ENCODE assay signal across 1 cellular context in the genomic region with DNA sequence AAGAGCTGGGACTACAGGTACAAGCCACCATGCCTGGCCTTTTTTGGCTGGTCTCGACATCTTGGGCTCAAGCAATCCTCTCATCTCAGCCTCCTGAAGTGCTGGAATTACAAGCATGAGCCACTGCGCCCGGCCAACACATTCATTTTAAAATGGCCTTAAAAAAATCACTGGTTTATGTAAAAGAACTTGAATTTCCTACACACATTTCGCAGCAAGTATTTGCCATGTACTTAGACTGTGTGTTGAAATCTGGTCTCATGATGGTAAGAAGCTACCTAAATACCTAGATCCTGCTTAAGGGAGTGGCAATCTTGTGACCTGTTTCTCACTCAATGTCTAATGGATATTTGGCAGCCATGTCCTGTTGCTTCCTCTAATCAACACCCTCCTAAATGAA.
TF ChIP-seq lines count a peak whose summit lies in the region.

No MANE protein-coding gene starts in this region.

TF ChIP-seq in HepG2, 621 proteins besides CTCF, POLR2A, EP300 and RAD21:
- TF ChIP-seq, protein P1, sequence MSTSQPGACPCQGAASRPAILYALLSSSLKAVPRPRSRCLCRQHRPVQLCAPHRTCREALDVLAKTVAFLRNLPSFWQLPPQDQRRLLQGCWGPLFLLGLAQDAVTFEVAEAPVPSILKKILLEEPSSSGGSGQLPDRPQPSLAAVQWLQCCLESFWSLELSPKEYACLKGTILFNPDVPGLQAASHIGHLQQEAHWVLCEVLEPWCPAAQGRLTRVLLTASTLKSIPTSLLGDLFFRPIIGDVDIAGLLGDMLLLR (CRISPR knock-in tag; IDR thresholded peaks at IDR 0.05), result no peak
- no peak for TF ChIP-seq ZNF737 (CRISPR knock-in tag; IDR thresholded peaks at IDR 0.05; ENCODE audit: borderline replicate concordance)
- TF ChIP-seq, protein P2, sequence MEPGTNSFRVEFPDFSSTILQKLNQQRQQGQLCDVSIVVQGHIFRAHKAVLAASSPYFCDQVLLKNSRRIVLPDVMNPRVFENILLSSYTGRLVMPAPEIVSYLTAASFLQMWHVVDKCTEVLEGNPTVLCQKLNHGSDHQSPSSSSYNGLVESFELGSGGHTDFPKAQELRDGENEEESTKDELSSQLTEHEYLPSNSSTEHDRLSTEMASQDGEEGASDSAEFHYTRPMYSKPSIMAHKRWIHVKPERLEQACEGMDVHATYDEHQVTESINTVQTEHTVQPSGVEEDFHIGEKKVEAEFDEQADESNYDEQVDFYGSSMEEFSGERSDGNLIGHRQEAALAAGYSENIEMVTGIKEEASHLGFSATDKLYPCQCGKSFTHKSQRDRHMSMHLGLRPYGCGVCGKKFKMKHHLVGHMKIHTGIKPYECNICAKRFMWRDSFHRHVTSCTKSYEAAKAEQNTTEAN (CRISPR knock-in tag; conservative IDR thresholded peaks at IDR 0.05), result no peak
